ENCODE assay signal across 9 cellular contexts in genomic region chr2:20617081-20617575, GRCh38. TPM values are rescaled to one million over a fixed set of nuclear protein-coding genes. Genes with fewer than 3 reads are reported as not detected.
DNase-seq lines count a peak whose midpoint lies in the region; ATAC-seq and TF ChIP-seq lines count a peak whose summit lies in the region.
"Had no signal": no experiment of that assay in that cellular context is flagged by ENCODE, and none has a peak within 500 bp of the region (broad histone marks: within the 10 kb centered on the region; RNA-seq: fewer than 3 reads in every experiment).

No MANE protein-coding gene starts in this region.

- peak overlapping the region; percentile 90 to 92 for H3K27ac ChIP-seq in esophagus (ENCODE audit: low read depth in 2 of 2, low read length in 1 of 2)
- H3K27ac ChIP-seq in muscle layer of colon (ENCODE audit: low read depth, low read length) = peak overlapping the region; percentile 99
- peak overlapping the region; percentile 78 for H3K27ac ChIP-seq in urinary bladder (ENCODE audit: low read depth)

- WGBS in esophagus, 2 donors = 34 to 50% methylated on average over 10 of the region's 10 CpGs
- 14% methylated on average over 10 of the region's 10 CpGs for WGBS in urinary bladder

- in situ Hi-C loops in GM13976 (cut with MboI; ENCODE audit: low sequenced_read_pairs, unreplicated experiment) = no loop called here

- peaks cover 7 to 36% of the 10 kb centered on the region in 2 donors for H3K4me1 ChIP-seq in esophagus (ENCODE audit: control insufficient read depth in 2 of 2, insufficient read depth in 2 of 2, low read length in 1 of 2)
- peaks cover 90% of the 10 kb centered on the region for H3K4me1 ChIP-seq in muscle layer of colon (ENCODE audit: insufficient read depth, low read length)
- peaks cover 3% of the 10 kb centered on the region for H3K4me1 ChIP-seq in urinary bladder (ENCODE audit: insufficient read depth)

- no peak for DNase-seq in activated CD8-positive, alpha-beta memory T cell treated with anti-CD3 and anti-CD28 coated beads, Interleukin-2, amount 10 ng/mL, durations not matched to agents 7 days and 5 days
- DNase-seq in activated CD8-positive, alpha-beta memory T cell treated with anti-CD3 and anti-CD28 coated beads for 24 hours = no peak
- DNase-seq in stimulated activated CD4-positive, alpha-beta T cell treated with anti-CD3 and anti-CD28 coated beads, Interleukin-2, amount 100 ng/mL, for 48 hours = no peak
- no peak for DNase-seq in GM13976 (ENCODE audit: low spot score)
- DNase-seq: AML-193 had no signal

- H3K27ac Mint-ChIP-seq in activated CD8-positive, alpha-beta memory T cell treated with anti-CD3 and anti-CD28 coated beads, Interleukin-2, amount 10 ng/mL, durations not matched to agents 7 days and 5 days = no peak overlapping the region

- H3K36me3 ChIP-seq in esophagus (ENCODE audit: control insufficient read depth in 2 of 2, insufficient read depth in 2 of 2, low read length in 1 of 2) (peaks cover 0 to 12% of the 10 kb centered on the region in 2 donors), muscle layer of colon (ENCODE audit: insufficient read depth, low read length) (peaks cover 33% of the 10 kb centered on the region), urinary bladder (ENCODE audit: insufficient read depth) (no peaks in the 10 kb centered on the region)

- no peaks in the 10 kb centered on the region for H3K9me3 ChIP-seq in esophagus (ENCODE audit: control insufficient read depth in 2 of 2, insufficient read depth in 1 of 2, low read depth in 1 of 2, low read length in 1 of 2)
- H3K9me3 ChIP-seq in muscle layer of colon (ENCODE audit: low read length) = no peaks in the 10 kb centered on the region

- H3K27me3 ChIP-seq in esophagus (ENCODE audit: control insufficient read depth in 1 of 2, insufficient read depth in 2 of 2, low read length in 2 of 2) = no peaks in the 10 kb centered on the region
- no peaks in the 10 kb centered on the region for H3K27me3 ChIP-seq in muscle layer of colon (ENCODE audit: control insufficient read depth in 1 of 2, insufficient read depth in 2 of 2, low read length in 2 of 2)

- H3K9ac ChIP-seq in muscle layer of colon (ENCODE audit: low read length) = peak overlapping the region; percentile 59

- no peak overlapping the region for H3K4me3 Mint-ChIP-seq in activated CD8-positive, alpha-beta memory T cell treated with anti-CD3 and anti-CD28 coated beads, Interleukin-2, amount 10 ng/mL, durations not matched to agents 7 days and 5 days

- no peaks in the 10 kb centered on the region for H3K9me3 Mint-ChIP-seq in activated CD8-positive, alpha-beta memory T cell treated with anti-CD3 and anti-CD28 coated beads, Interleukin-2, amount 10 ng/mL, durations not matched to agents 7 days and 5 days (ENCODE audit: low read depth)

- peaks cover 2% of the 10 kb centered on the region for H3K4me1 Mint-ChIP-seq in activated CD8-positive, alpha-beta memory T cell treated with anti-CD3 and anti-CD28 coated beads, Interleukin-2, amount 10 ng/mL, durations not matched to agents 7 days and 5 days

- no peaks in the 10 kb centered on the region for H3K27me3 Mint-ChIP-seq in activated CD8-positive, alpha-beta memory T cell treated with anti-CD3 and anti-CD28 coated beads, Interleukin-2, amount 10 ng/mL, durations not matched to agents 7 days and 5 days

- CTCF ChIA-PET in activated CD8-positive, alpha-beta memory T cell treated with anti-CD3 and anti-CD28 coated beads, Interleukin-2, amount 10 ng/mL, durations not matched to agents 7 days and 5 days (lab: Charles Lee) = interaction anchor here (1.1 kb wide), 1 partner anchor 34 kb away, joined by 3 read pairs; the partner anchor contains the start of gene HS1BP3

- ATAC-seq in activated CD8-positive, alpha-beta memory T cell treated with anti-CD3 and anti-CD28 coated beads, Interleukin-2, amount 10 ng/mL, durations not matched to agents 7 days and 5 days = peak; percentile 21
- no peak for ATAC-seq in HG02852 (IDR thresholded peaks at IDR 0.05; ENCODE audit: unreplicated experiment)

- TF ChIP-seq CTCF in GM13976 (IDR thresholded peaks at IDR 0.05; ENCODE audit: borderline replicate concordance, control extremely low read depth, extremely low read depth, insufficient read depth, missing control alignments) = no peak

- H3K4me3 ChIP-seq in esophagus (ENCODE audit: low read depth in 1 of 2, low read length in 2 of 2) (no peak overlapping the region), muscle layer of colon (ENCODE audit: low read depth in 1 of 2, low read length in 2 of 2) (peak overlapping the region in 1 of 2 donors; percentile 33), urinary bladder (ENCODE audit: low read depth, low read length) (no peak overlapping the region)

- H3K36me3 Mint-ChIP-seq in activated CD8-positive, alpha-beta memory T cell treated with anti-CD3 and anti-CD28 coated beads, Interleukin-2, amount 10 ng/mL, durations not matched to agents 7 days and 5 days = no peaks in the 10 kb centered on the region

RNA-seq across cellular contexts. Expression of gene HS1BP3, which starts 33.8 kb away (rescaled TPM):
- 10 to 100 TPM; 12.8 to 12.9 TPM for total RNA-seq in activated CD8-positive, alpha-beta memory T cell treated with anti-CD3 and anti-CD28 coated beads, Interleukin-2, amount 10 ng/mL, durations not matched to agents 7 days and 5 days
- 10 to 100 TPM; 12.2 to 13.4 TPM for polyA plus RNA-seq in esophagus
- total RNA-seq in urinary bladder = 19.0 TPM
- 43.8 TPM for polyA plus RNA-seq in urinary bladder

RNA-seq across cellular contexts. Expression of gene GDF7, which starts 49.8 kb away (rescaled TPM):
- not detected for total RNA-seq in activated CD8-positive, alpha-beta memory T cell treated with anti-CD3 and anti-CD28 coated beads, Interleukin-2, amount 10 ng/mL, durations not matched to agents 7 days and 5 days
- polyA plus RNA-seq in esophagus (under 1 TPM; 0.56 to 0.59 TPM), urinary bladder (0.79 TPM)
- total RNA-seq in urinary bladder = 2.2 TPM
